Comparison of ENCODE assay signal across 8 cellular contexts in the genomic region with DNA sequence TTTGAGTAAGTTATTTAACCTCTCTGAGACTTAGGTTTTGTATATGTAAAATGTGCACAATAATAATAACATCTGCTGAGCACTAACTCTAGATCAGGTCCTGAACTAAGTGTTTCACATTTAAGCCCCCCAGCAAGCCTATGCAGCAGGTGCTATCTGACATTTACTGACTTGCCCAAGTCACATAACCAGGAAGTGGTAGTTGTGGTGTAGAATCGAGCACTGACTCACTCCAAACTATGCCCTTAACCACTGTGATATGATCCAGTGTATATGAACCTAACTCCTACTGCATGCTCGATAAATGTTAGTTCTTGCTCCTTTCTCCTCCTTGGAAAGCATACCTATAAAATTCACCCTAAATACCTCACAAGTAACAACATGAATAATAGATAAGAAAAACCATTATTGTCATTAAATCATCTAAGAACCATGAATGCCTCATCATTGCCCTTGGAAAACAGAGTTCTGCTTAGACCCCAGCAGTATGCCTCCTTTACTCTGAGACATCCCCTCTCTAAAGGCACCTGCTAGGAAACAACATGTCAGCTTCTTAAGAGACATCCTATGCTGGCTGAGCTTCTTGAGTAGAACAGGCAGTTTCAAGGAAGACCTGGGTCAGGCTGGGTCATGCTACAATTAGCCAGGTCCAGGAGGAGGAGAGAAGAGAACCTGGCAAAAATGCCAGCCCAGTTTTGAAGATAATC. TPM values are rescaled to one million over a fixed set of nuclear protein-coding genes. Genes with fewer than 3 reads are reported as not detected.
DNase-seq lines count a peak whose midpoint lies in the region; ATAC-seq and TF ChIP-seq lines count a peak whose summit lies in the region.

No MANE protein-coding gene starts in this region.

- no peak for TF ChIP-seq EP300 in stomach (IDR thresholded peaks at IDR 0.05)

- H3K4me3 ChIP-seq in GM12865 (ENCODE audit: low read depth, low read length), result no peak overlapping the region
- no peak overlapping the region for H3K4me3 ChIP-seq in ascending aorta
- H3K4me3 ChIP-seq in stomach, result no peak overlapping the region
- H3K4me3 ChIP-seq in vagina, result no peak overlapping the region

- H3K27ac ChIP-seq in ascending aorta (peak overlapping the region; percentile 71 to 77), stomach (no peak overlapping the region), vagina (no peak overlapping the region)

- H3K36me3 ChIP-seq in ascending aorta (no peaks in the 10 kb centered on the region), stomach (no peaks in the 10 kb centered on the region), vagina (no peaks in the 10 kb centered on the region)

- no peaks in the 10 kb centered on the region for H3K9me3 ChIP-seq in ascending aorta
- H3K9me3 ChIP-seq in stomach, result no peaks in the 10 kb centered on the region
- no peaks in the 10 kb centered on the region for H3K9me3 ChIP-seq in vagina

- intact Hi-C loops in ascending aorta (cut with DNase I), result no loop called here
- intact Hi-C loops in stomach (cut with DNase I; ENCODE audit: low total_unique reads), result no loop called here
- intact Hi-C loops in vagina (cut with DNase I), result no loop called here

- peak; percentile 85 for DNase-seq in GM12865 (ENCODE audit: low read depth)
- peak; percentile 42 for DNase-seq in HS-5 (ENCODE audit: low read depth)
- no peak for DNase-seq in ascending aorta (ENCODE audit: low spot score in 2 of 2)
- DNase-seq in NCI-H2171 treated with DMSO at 0.1 percent for 48 hours (lab: John Stamatoyannopoulos, UW), result no peak
- no peak for DNase-seq in NCI-H1105 treated with DMSO at 0.1 percent for 48 hours (lab: John Stamatoyannopoulos, UW)
- DNase-seq in stomach, result no peak
- DNase-seq in vagina (ENCODE audit: extremely low spot score in 2 of 2), result no peak

- H3K4me1 ChIP-seq in ascending aorta, result peaks cover 4 to 20% of the 10 kb centered on the region in 2 donors
- H3K4me1 ChIP-seq in stomach, result peaks cover 0 to 23% (median 20%) of the 10 kb centered on the region in 4 donors
- H3K4me1 ChIP-seq in vagina, result peaks cover 22% of the 10 kb centered on the region

- peak; percentile 71 for ATAC-seq in GM21526 (IDR thresholded peaks at IDR 0.05; ENCODE audit: low FRiP score, unreplicated experiment)

- 43 to 62% (median 52%) methylated on average over 2 of the region's 2 CpGs for WGBS in stomach, 5 donors

- TF ChIP-seq CTCF in GM12865 (IDR thresholded peaks at IDR 0.05; ENCODE audit: insufficient read depth, low read depth, low read length, missing control alignments) (no peak), ascending aorta (IDR thresholded peaks at IDR 0.05) (no peak), stomach (IDR thresholded peaks at IDR 0.05) (no peak), vagina (IDR thresholded peaks at IDR 0.05) (no peak)

- TF ChIP-seq POLR2A in stomach (IDR thresholded peaks at IDR 0.05) (no peak), vagina (IDR thresholded peaks at IDR 0.05) (no peak)

- H3K27me3 ChIP-seq in ascending aorta (no peaks in the 10 kb centered on the region), stomach (peaks cover 0 to 43% (median 29%) of the 10 kb centered on the region in 3 donors), vagina (no peaks in the 10 kb centered on the region)

RNA-seq across cellular contexts. Expression of a gene that starts 3.0 kb away (rescaled TPM):
- total RNA-seq in ascending aorta (7.2 TPM), stomach (1 to 10 TPM in 2 of 5 donors, under 1 TPM in 1, not detected in 2; 0.43 to 4.4 (median 1.8) TPM), vagina (0.25 TPM)
- under 1 TPM; 0.25 to 0.48 (median 0.46) TPM for polyA plus RNA-seq in stomach

Comparison
In these comparisons a context has a peak if more than half of its experiments do, and no peak if none do; other contexts are left out.
1. DNase-seq: peak in GM12865 (single experiment) and HS-5 (single experiment); none in ascending aorta (0 of 2), NCI-H2171 treated with DMSO at 0.1 percent for 48 hours (single experiment), NCI-H1105 treated with DMSO at 0.1 percent for 48 hours (single experiment), stomach (single experiment) and vagina (0 of 2).
2. H3K27ac ChIP-seq: peak in ascending aorta (2 of 2); none in stomach (0 of 5) and vagina (single experiment).